Comparison of ENCODE assay signal across 9 cellular contexts in genomic region chr20:36493013-36493800, GRCh38. TPM values are rescaled to one million over a fixed set of nuclear protein-coding genes. Genes with fewer than 3 reads are reported as not detected.
DNase-seq lines count a peak whose midpoint lies in the region; ATAC-seq, FAIRE-seq and TF ChIP-seq lines count a peak whose summit lies in the region.
"Had no signal": no experiment of that assay in that cellular context is flagged by ENCODE, and none has a peak within 500 bp of the region (broad histone marks: within the 10 kb centered on the region; RNA-seq: fewer than 3 reads in every experiment).

No MANE protein-coding gene starts in this region.

- H3K9ac ChIP-seq in trophoblast cell (ENCODE audit: low read length) = no peak overlapping the region

- no peak overlapping the region for H4K12ac ChIP-seq in trophoblast cell (ENCODE audit: low read depth, low read length)

- H3K79me2 ChIP-seq in trophoblast cell (ENCODE audit: control insufficient read depth, insufficient read depth, low read length, poor library complexity) = peaks cover 10% of the 10 kb centered on the region

- no peak overlapping the region for H3K4ac ChIP-seq in trophoblast cell (ENCODE audit: low read depth, low read length)

- peaks cover 6% of the 10 kb centered on the region for H3K36me3 Mint-ChIP-seq in activated T-helper 2 cell treated with anti-CD3 and anti-CD28 coated beads, Interferon-gamma antibody, Interleukin-2, Interleukin-4, amounts not matched to agents 10 μg/mL and 5 μg/mL and 100 μg/mL, durations not matched to agents 14 hours and 24 hours and 36 hours (ENCODE audit: low read depth)
- peaks cover 7% of the 10 kb centered on the region for H3K36me3 Mint-ChIP-seq in type B pancreatic cell
- H3K36me3 Mint-ChIP-seq: activated naive CD8-positive, alpha-beta T cell had no signal

- H2BK5ac ChIP-seq in trophoblast cell (ENCODE audit: low read depth, low read length, poor library complexity) = no peak overlapping the region

- H3K36me3 ChIP-seq in trophoblast cell (ENCODE audit: control insufficient read depth in 1 of 2, insufficient read depth in 2 of 2, low read length in 2 of 2) = peaks cover 50 to 51% of the 10 kb centered on the region in 2 experiments

- peak overlapping the region; percentile 28 for H3K27ac Mint-ChIP-seq in activated T-helper 2 cell treated with anti-CD3 and anti-CD28 coated beads, Interferon-gamma antibody, Interleukin-2, Interleukin-4, amounts not matched to agents 10 μg/mL and 5 μg/mL and 100 μg/mL, durations not matched to agents 14 hours and 24 hours and 36 hours
- peak overlapping the region; percentile 15 for H3K27ac Mint-ChIP-seq in type B pancreatic cell

- H3K4me1 Mint-ChIP-seq in activated T-helper 2 cell treated with anti-CD3 and anti-CD28 coated beads, Interferon-gamma antibody, Interleukin-2, Interleukin-4, amounts not matched to agents 10 μg/mL and 5 μg/mL and 100 μg/mL, durations not matched to agents 14 hours and 24 hours and 36 hours (ENCODE audit: low read depth) = peaks cover 28% of the 10 kb centered on the region
- peaks cover 29% of the 10 kb centered on the region for H3K4me1 Mint-ChIP-seq in type B pancreatic cell (ENCODE audit: unreplicated experiment)

- POLR2A ChIA-PET in A549 (lab: Yijun Ruan, JAX) = no interaction called here

- TF ChIP-seq POLR2A in A549 (IDR thresholded peaks at IDR 0.05; ENCODE audit: low read length) = no peak

- H4K8ac ChIP-seq in trophoblast cell (ENCODE audit: low read depth, low read length) = no peak overlapping the region

- no peak overlapping the region for H3K14ac ChIP-seq in trophoblast cell (ENCODE audit: low read length)

- H3K23ac ChIP-seq in trophoblast cell (ENCODE audit: low read length) = no peak overlapping the region

- no peaks in the 10 kb centered on the region for H3K4me1 ChIP-seq in A549
- H3K4me1 ChIP-seq in trophoblast cell (ENCODE audit: control insufficient read depth in 1 of 2, insufficient read depth in 2 of 2, low read length in 2 of 2) = peaks cover 49 to 52% of the 10 kb centered on the region in 2 experiments

- no peak overlapping the region for H3K18ac ChIP-seq in trophoblast cell (ENCODE audit: low read length)

- no peak overlapping the region for H3K4me3 ChIP-seq in A549
- no peak overlapping the region for H3K4me3 ChIP-seq in trophoblast cell (ENCODE audit: low read depth, low read length)

- DNase-seq in A549 (ENCODE audit: low read depth in 1 of 2, low spot score in 1 of 2) (peak in 1 of 2 experiments; percentile 28), GM13977 (ENCODE audit: low spot score) (no peak), islet precursor cell (peak; percentile 72), type B pancreatic cell (ENCODE audit: extremely low spot score, unreplicated experiment) (no peak), trophoblast cell (no peak), NCI-H128 (lab: John Stamatoyannopoulos, UW; ENCODE audit: unreplicated experiment) (no peak)
- DNase-seq in activated T-helper 2 cell treated with anti-CD3 and anti-CD28 coated beads, Interferon-gamma antibody, Interleukin-2, Interleukin-4, amounts not matched to agents 10 μg/mL and 5 μg/mL and 100 μg/mL, durations not matched to agents 14 hours and 24 hours and 36 hours (ENCODE audit: low spot score) = no peak
- DNase-seq in activated effector memory CD4-positive, alpha-beta T cell treated with Interleukin-2 at 50 U/mL for 16 hours = no peak

- TF ChIP-seq CTCF in A549 (IDR thresholded peaks at IDR 0.05) = peak; percentile 37; the same call in 2 of the 3 replicates
- peak; percentile 49 for TF ChIP-seq CTCF in GM13977 (IDR thresholded peaks at IDR 0.05; ENCODE audit: extremely low read depth, insufficient read depth, missing control alignments)
- peak; percentile 53 for TF ChIP-seq CTCF in type B pancreatic cell (conservative IDR thresholded peaks at IDR 0.05)

- in situ Hi-C loops in GM13977 (cut with MboI; ENCODE audit: low pct_unique_long_range_greater_than_20kb, low sequenced_read_pairs, unreplicated experiment) = no loop called here

- no peaks in the 10 kb centered on the region for H3K79me1 ChIP-seq in trophoblast cell (ENCODE audit: low read length)

- peak overlapping the region in 1 of 2 experiments; percentile 37; a peak in 1 of 6 replicates for H3K27ac ChIP-seq in A549
- H3K27ac ChIP-seq in trophoblast cell (ENCODE audit: low read depth, low read length) = no peak overlapping the region

- no peak overlapping the region for H2BK120ac ChIP-seq in trophoblast cell (ENCODE audit: insufficient read depth, low read length, poor library complexity)

- no peak overlapping the region for H4K91ac ChIP-seq in trophoblast cell (ENCODE audit: low read depth, low read length)

- H3K9me3 ChIP-seq in A549 (no peaks in the 10 kb centered on the region), trophoblast cell (ENCODE audit: insufficient read depth, low read depth, low read length) (no peaks in the 10 kb centered on the region)

- intact Hi-C loops in activated T-helper 2 cell treated with anti-CD3 and anti-CD28 coated beads, Interferon-gamma antibody, Interleukin-2, Interleukin-4, amounts not matched to agents 10 μg/mL and 5 μg/mL and 100 μg/mL, durations not matched to agents 14 hours and 24 hours and 36 hours (cut with micrococcal nuclease) = loop anchor here (2.0 kb wide), 2 partner anchors 26 to 28 kb away; no protein-coding TSS in a partner anchor

- FAIRE-seq in A549 (lab: Jason Lieb, UNC) = no peak

- WGBS in A549 (ENCODE audit: missing lambda C conversion rate) = 81% methylated on average over 11 of the region's 11 CpGs
- WGBS in trophoblast cell (ENCODE audit: extremely low coverage, insufficient coverage, insufficient read length) = no CpG with 5 or more reads among the region's 11 CpGs

- no peak overlapping the region for H2AFZ ChIP-seq in trophoblast cell (ENCODE audit: insufficient read depth, low read length, poor library complexity)

- no peak overlapping the region for H3K4me2 ChIP-seq in A549
- H3K4me2 ChIP-seq in trophoblast cell (ENCODE audit: low read length) = no peak overlapping the region

- peak; percentile 21 to 54; a peak in 3 of 6 replicates for ATAC-seq in A549

- H2BK12ac ChIP-seq in trophoblast cell (ENCODE audit: low read length) = no peak overlapping the region

- no peak overlapping the region for H3K4me3 Mint-ChIP-seq in activated T-helper 2 cell treated with anti-CD3 and anti-CD28 coated beads, Interferon-gamma antibody, Interleukin-2, Interleukin-4, amounts not matched to agents 10 μg/mL and 5 μg/mL and 100 μg/mL, durations not matched to agents 14 hours and 24 hours and 36 hours (ENCODE audit: low read depth)
- no peak overlapping the region for H3K4me3 Mint-ChIP-seq in type B pancreatic cell

- H2AK5ac ChIP-seq in trophoblast cell (ENCODE audit: low read length) = no peak overlapping the region

- TF ChIP-seq RAD21 in A549 (conservative IDR thresholded peaks at IDR 0.05 in 1 of 2, IDR thresholded peaks at IDR 0.05 in 1 of 2) = peak in 1 of 2 experiments; percentile 43; a peak in 3 of 5 replicates

- TF ChIP-seq EP300 in A549 (IDR thresholded peaks at IDR 0.05) = no peak

- no peaks in the 10 kb centered on the region for H3K9me3 Mint-ChIP-seq in activated T-helper 2 cell treated with anti-CD3 and anti-CD28 coated beads, Interferon-gamma antibody, Interleukin-2, Interleukin-4, amounts not matched to agents 10 μg/mL and 5 μg/mL and 100 μg/mL, durations not matched to agents 14 hours and 24 hours and 36 hours
- no peaks in the 10 kb centered on the region for H3K9me3 Mint-ChIP-seq in type B pancreatic cell

- CTCF ChIA-PET in A549 (lab: Yijun Ruan, JAX) = interaction anchor here (0.6 to 1.7 kb wide), 5 partner anchors 18 to 190 kb away, joined by 3 to 6 read pairs (median 3); no protein-coding TSS in a partner anchor

- H3K27me3 ChIP-seq in trophoblast cell (ENCODE audit: insufficient read depth, low read length) = no peaks in the 10 kb centered on the region

- H3K27me3 Mint-ChIP-seq in activated T-helper 2 cell treated with anti-CD3 and anti-CD28 coated beads, Interferon-gamma antibody, Interleukin-2, Interleukin-4, amounts not matched to agents 10 μg/mL and 5 μg/mL and 100 μg/mL, durations not matched to agents 14 hours and 24 hours and 36 hours (ENCODE audit: low read depth) = no peaks in the 10 kb centered on the region
- H3K27me3 Mint-ChIP-seq in type B pancreatic cell = no peaks in the 10 kb centered on the region
- H3K27me3 Mint-ChIP-seq: activated naive CD8-positive, alpha-beta T cell had no signal

TF ChIP-seq in A549, 52 proteins besides CTCF, POLR2A, EP300 and RAD21 (continues in another document):
- no peak for TF ChIP-seq MAFK (IDR thresholded peaks at IDR 0.05; ENCODE audit: partially characterized antibody)
- TF ChIP-seq USF2 (IDR thresholded peaks at IDR 0.05) = no peak
- TF ChIP-seq HES2 (IDR thresholded peaks at IDR 0.05) = no peak
- TF ChIP-seq TFCP2L1 (CRISPR knock-in tag; IDR thresholded peaks at IDR 0.05) = no peak
- no peak for TF ChIP-seq JUNB (IDR thresholded peaks at IDR 0.05)
- TF ChIP-seq POLR2AphosphoS2 (conservative IDR thresholded peaks at IDR 0.05; ENCODE audit: low read length) = no peak
- TF ChIP-seq NR3C1 (IDR thresholded peaks at IDR 0.05) = no peak
- TF ChIP-seq ZC3H11A (IDR thresholded peaks at IDR 0.05) = no peak
- no peak for TF ChIP-seq CBX2 (IDR thresholded peaks at IDR 0.05; ENCODE audit: borderline replicate concordance, low read depth)
- TF ChIP-seq HDAC2 (IDR thresholded peaks at IDR 0.05) = no peak
- no peak for TF ChIP-seq HOXB13 (CRISPR knock-in tag; IDR thresholded peaks at IDR 0.05; ENCODE audit: low read depth)

RNA-seq across cellular contexts. Expression of gene MYL9, which starts 48.1 kb away (rescaled TPM):
- polyA plus RNA-seq in A549 (2011; rRNA removed) = 1.9 and 2.2 TPM in 2 replicates
- polyA plus RNA-seq in A549 (2012; cell fraction: cytosol; rRNA removed) = 4.9 and 6.5 TPM in 2 replicates
- 3.9 and 5.8 TPM in 2 replicates for polyA plus RNA-seq in A549 (2012; cell fraction: nucleus; rRNA removed)
- 29.5 to 37.3 TPM (median 34.0 TPM) in 3 replicates for polyA plus RNA-seq in A549 (2017; fragmentation: RNase III; extraction: RNeasy Plus Mini Kit Qiagen cat#74134 plus additional on column Dnase treatment)
- 3.5 and 3.6 TPM in 2 replicates for polyA minus RNA-seq in A549 (2011; rRNA and poly(A)+ RNA removed)
- 4.0 and 4.2 TPM in 2 replicates for total RNA-seq in activated T-helper 2 cell treated with anti-CD3 and anti-CD28 coated beads, Interferon-gamma antibody, Interleukin-2, Interleukin-4, amounts not matched to agents 10 μg/mL and 5 μg/mL and 100 μg/mL, durations not matched to agents 14 hours and 24 hours and 36 hours
- total RNA-seq in type B pancreatic cell (ENCODE audit: low replicate concordance) = 55.1 and 59.0 TPM in 2 replicates
- polyA plus RNA-seq in trophoblast cell (2013) = 728 and 737 TPM in 2 replicates

Comparison
In these comparisons a context has a peak if more than half of its experiments do, and no peak if none do; other contexts are left out.
1. RNA of gene MYL9, which starts 48.1 kb away (total RNA-seq): 55.1 to 59.0 TPM in type B pancreatic cell; 4.0 to 4.2 TPM in activated T-helper 2 cell treated with anti-CD3 and anti-CD28 coated beads, Interferon-gamma antibody, Interleukin-2, Interleukin-4, amounts not matched to agents 10 μg/mL and 5 μg/mL and 100 μg/mL, durations not matched to agents 14 hours and 24 hours and 36 hours; every median in the first group is over 10 times any median in the second.
2. Peak in every context shown above with its lines, with median percentiles within 50 percentile points of each other: CTCF ChIP-seq.